In genomic region chr1:55718758-55719671, GRCh38 we compare ENCODE assay signal across 9 cellular contexts.
A peak's percentile ranks its signal among the peaks of the same experiment; 100 is the strongest.
DNase-seq lines count a peak whose midpoint lies in the region; ATAC-seq and TF ChIP-seq lines count a peak whose summit lies in the region.
"Had no signal": no experiment of that assay in that cellular context is flagged by ENCODE, and none has a peak within 500 bp of the region (broad histone marks: within the 10 kb centered on the region; RNA-seq: fewer than 3 reads in every experiment).

No MANE protein-coding gene starts in this region.

- TF ChIP-seq POLR2A in breast epithelium (IDR thresholded peaks at IDR 0.05) = no peak

- no peak overlapping the region for H3K9ac ChIP-seq in HUES48 (ENCODE audit: low read depth, low read length)

- H3K27me3 ChIP-seq in HUES48 (ENCODE audit: control insufficient read depth, insufficient read depth, low read length) (no peaks in the 10 kb centered on the region), breast epithelium (no peaks in the 10 kb centered on the region), tibial artery (no peaks in the 10 kb centered on the region)
- H3K27me3 ChIP-seq in CD4-positive, alpha-beta T cell (ENCODE audit: control insufficient read depth, insufficient read depth, low read length) = no peaks in the 10 kb centered on the region

- POLR2A ChIA-PET in CD4-positive, alpha-beta T cell (lab: Charles Lee) = no interaction called here

- CTCF ChIA-PET in CD4-positive, alpha-beta T cell (lab: Charles Lee) = no interaction called here

- no peaks in the 10 kb centered on the region for H3K4me1 Mint-ChIP-seq in CD4-positive, alpha-beta T cell (ENCODE audit: low read depth)
- H3K4me1 Mint-ChIP-seq: activated naive CD4-positive, alpha-beta T cell treated with anti-CD3 and anti-CD28 coated beads, Interleukin-2, amount 50 U/mL, for 24 hours had no signal

- ATAC-seq in GM21576 (IDR thresholded peaks at IDR 0.05; ENCODE audit: unreplicated experiment) (no peak), GM21825 (IDR thresholded peaks at IDR 0.05; ENCODE audit: unreplicated experiment) (no peak)
- ATAC-seq in CD4-positive, alpha-beta T cell (ENCODE audit: poor library complexity) = no peak

- peak in 1 of 3 donors; percentile 9 for TF ChIP-seq CTCF in breast epithelium (IDR thresholded peaks at IDR 0.05)
- TF ChIP-seq CTCF in tibial artery (IDR thresholded peaks at IDR 0.05) = no peak
- TF ChIP-seq CTCF in CD4-positive, alpha-beta T cell (IDR thresholded peaks at IDR 0.05) = no peak

- H3K36me3 ChIP-seq in HUES48 (ENCODE audit: control insufficient read depth, insufficient read depth, low read length) = no peaks in the 10 kb centered on the region
- H3K36me3 ChIP-seq in breast epithelium = no peaks in the 10 kb centered on the region
- no peaks in the 10 kb centered on the region for H3K36me3 ChIP-seq in tibial artery

- DNase-seq in breast epithelium (ENCODE audit: low spot score in 2 of 2) (peak in 1 of 2 donors; percentile 54), left kidney (ENCODE audit: low read depth, low spot score) (peak; percentile 52), tibial artery (peak; percentile 85 to 87), NCI-H128 (lab: John Stamatoyannopoulos, UW; ENCODE audit: unreplicated experiment) (no peak)
- DNase-seq in CD4-positive, alpha-beta T cell = no peak

- H3K9me3 ChIP-seq in HUES48 (ENCODE audit: control insufficient read depth, insufficient read depth, low read length) (no peaks in the 10 kb centered on the region), breast epithelium (no peaks in the 10 kb centered on the region), tibial artery (no peaks in the 10 kb centered on the region)
- H3K9me3 ChIP-seq in CD4-positive, alpha-beta T cell (ENCODE audit: control insufficient read depth, low read length) = no peaks in the 10 kb centered on the region

- H3K4me3 Mint-ChIP-seq in CD4-positive, alpha-beta T cell = no peak overlapping the region
- H3K4me3 Mint-ChIP-seq: activated naive CD4-positive, alpha-beta T cell treated with anti-CD3 and anti-CD28 coated beads, Interleukin-2, amount 50 U/mL, for 24 hours had no signal

- peaks cover 7% of the 10 kb centered on the region for H3K27me3 Mint-ChIP-seq in CD4-positive, alpha-beta T cell

- H3K4me1 ChIP-seq in HUES48 (ENCODE audit: control insufficient read depth, insufficient read depth, low read length) (peaks cover 29% of the 10 kb centered on the region), breast epithelium (peaks cover 2 to 4% of the 10 kb centered on the region in 2 donors), tibial artery (peaks cover 0 to 62% (median 37%) of the 10 kb centered on the region in 4 donors)

- H3K9me3 Mint-ChIP-seq in CD4-positive, alpha-beta T cell = no peaks in the 10 kb centered on the region

- H3K36me3 Mint-ChIP-seq in CD4-positive, alpha-beta T cell (ENCODE audit: low read depth) = no peaks in the 10 kb centered on the region
- H3K36me3 Mint-ChIP-seq: activated naive CD4-positive, alpha-beta T cell treated with anti-CD3 and anti-CD28 coated beads, Interleukin-2, amount 50 U/mL, for 24 hours had no signal

- H3K27ac ChIP-seq in HUES48 (ENCODE audit: low read depth, low read length) (peak overlapping the region; percentile 56), breast epithelium (peak overlapping the region; percentile 71 to 90), tibial artery (peak overlapping the region; percentile 69 to 73)
- no peak overlapping the region for H3K27ac ChIP-seq in CD4-positive, alpha-beta T cell (ENCODE audit: low read depth, low read length)

- H3K27ac Mint-ChIP-seq in CD4-positive, alpha-beta T cell = no peak overlapping the region
- H3K27ac Mint-ChIP-seq: activated naive CD4-positive, alpha-beta T cell treated with anti-CD3 and anti-CD28 coated beads, Interleukin-2, amount 50 U/mL, for 24 hours had no signal

- intact Hi-C loops in breast epithelium (cut with DNase I; ENCODE audit: low total_unique reads) (no loop called here), tibial artery (cut with DNase I; ENCODE audit: low total_unique reads) (no loop called here)
- intact Hi-C loops in CD4-positive, alpha-beta T cell (cut with DNase I, micrococcal nuclease) = no loop called here

- H3K4me3 ChIP-seq in HUES48 (ENCODE audit: low read depth, low read length) (no peak overlapping the region), breast epithelium (no peak overlapping the region), tibial artery (no peak overlapping the region)

Comparison
In these comparisons a context has a peak if more than half of its experiments do, and no peak if none do; other contexts are left out.
1. DNase-seq: peak in left kidney (single experiment) and tibial artery (2 of 2); none in NCI-H128 (single experiment) and CD4-positive, alpha-beta T cell (0 of 10).